ENCODE assay signal across 8 cellular contexts in the genomic region with DNA sequence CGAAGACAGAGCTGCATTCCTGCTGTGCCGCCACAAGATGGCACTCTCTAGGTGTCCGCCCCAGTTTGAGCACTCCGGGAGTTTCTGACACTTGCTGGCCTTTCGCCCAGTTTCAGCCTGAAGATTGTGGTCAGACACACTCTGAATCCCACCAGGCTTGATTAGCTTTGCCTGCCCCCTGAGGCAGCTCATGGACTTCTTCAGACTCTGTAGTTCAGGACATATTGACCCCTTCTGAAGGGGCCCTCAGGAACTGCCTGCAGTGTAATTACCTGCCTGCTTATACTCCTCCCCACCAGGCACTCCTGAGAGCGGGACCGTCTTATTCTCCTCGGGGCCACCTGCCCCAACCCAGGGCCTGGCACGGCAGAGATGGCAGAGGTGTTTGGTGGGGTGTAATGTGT. TPM values are rescaled to one million over a fixed set of nuclear protein-coding genes. Genes with fewer than 3 reads are reported as not detected.
DNase-seq lines count a peak whose midpoint lies in the region; ATAC-seq and TF ChIP-seq lines count a peak whose summit lies in the region.

No MANE protein-coding gene starts in this region.

- H3K4me1 Mint-ChIP-seq in activated T-cell treated with anti-CD3 and anti-CD28 coated beads, Interleukin-2, amount 50 U/mL, for 72 hours (ENCODE audit: low read depth): peaks cover 8% of the 10 kb centered on the region

- no peak overlapping the region for H3K4me2 ChIP-seq in neuronal stem cell (ENCODE audit: insufficient read depth, low read length, poor library complexity, severe bottlenecking)

- no peak for TF ChIP-seq POLR2A in tibial nerve (IDR thresholded peaks at IDR 0.05)

- H2BK12ac ChIP-seq in neuronal stem cell (ENCODE audit: low read length): no peak overlapping the region

- H3K4me3 ChIP-seq in fibroblast of the aortic adventitia (ENCODE audit: low read depth, low read length) (no peak overlapping the region), neuronal stem cell (ENCODE audit: low read length in 2 of 2) (no peak overlapping the region), tibial nerve (no peak overlapping the region)

- no peak overlapping the region for H2BK120ac ChIP-seq in neuronal stem cell (ENCODE audit: low read depth, low read length)

- H3K4me1 ChIP-seq in neuronal stem cell (ENCODE audit: control insufficient read depth in 2 of 2, insufficient read depth in 1 of 2, low read depth in 1 of 2, low read length in 2 of 2) (peaks cover 9 to 14% of the 10 kb centered on the region in 2 donors), tibial nerve (peaks cover 0 to 38% (median 7%) of the 10 kb centered on the region in 4 donors)

- H2AFZ ChIP-seq in neuronal stem cell (ENCODE audit: low read length): peak overlapping the region; percentile 74

- peaks cover 3% of the 10 kb centered on the region for H3K79me1 ChIP-seq in neuronal stem cell (ENCODE audit: low read depth, low read length)

- H3K4ac ChIP-seq in neuronal stem cell (ENCODE audit: low read length): no peak overlapping the region

- H3K9me3 ChIP-seq in neuronal stem cell (replicated peaks in 1 of 2; ENCODE audit: control insufficient read depth in 2 of 2, insufficient read depth in 1 of 2, low read depth in 1 of 2, low read length in 2 of 2) (no peaks in the 10 kb centered on the region), tibial nerve (no peaks in the 10 kb centered on the region)

- ATAC-seq in GM19397 (IDR thresholded peaks at IDR 0.05; ENCODE audit: unreplicated experiment): peak; percentile 69
- ATAC-seq in activated T-cell treated with anti-CD3 and anti-CD28 coated beads, Interleukin-2, amount 50 U/mL, for 72 hours (replicated peaks in 1 of 2): peak; percentile 79 to 83

- no peaks in the 10 kb centered on the region for H3K36me3 Mint-ChIP-seq in activated T-cell treated with anti-CD3 and anti-CD28 coated beads, Interleukin-2, amount 50 U/mL, for 72 hours (ENCODE audit: insufficient read depth in 2 of 2)

- WGBS in neuronal stem cell (ENCODE audit: extremely low coverage in 2 of 2, insufficient read length in 2 of 2, insufficient replicate concordance in 1 of 2), 2 donors: no CpG with 5 or more reads among the region's 9 CpGs
- WGBS in tibial nerve, 2 donors: 28 to 30% methylated on average over 8 to 9 of the region's 9 CpGs

- peak in 1 of 2 donors; percentile 19 for TF ChIP-seq EP300 in tibial nerve (IDR thresholded peaks at IDR 0.05)

- no peak overlapping the region for H2BK5ac ChIP-seq in neuronal stem cell (ENCODE audit: low read length)

- H4K91ac ChIP-seq in neuronal stem cell (ENCODE audit: low read depth, low read length, poor library complexity): no peak overlapping the region

- H3K27ac Mint-ChIP-seq in activated T-cell treated with anti-CD3 and anti-CD28 coated beads, Interleukin-2, amount 50 U/mL, for 72 hours: no peak overlapping the region

- peaks cover 31% of the 10 kb centered on the region for H3K27me3 Mint-ChIP-seq in activated T-cell treated with anti-CD3 and anti-CD28 coated beads, Interleukin-2, amount 50 U/mL, for 72 hours (ENCODE audit: low read depth)

- H3K4me3 Mint-ChIP-seq in activated T-cell treated with anti-CD3 and anti-CD28 coated beads, Interleukin-2, amount 50 U/mL, for 72 hours: peak overlapping the region; percentile 48 to 53

- peak; percentile 59 for DNase-seq in CD1c-positive myeloid dendritic cell (ENCODE audit: extremely low spot score)
- peak; percentile 69 for DNase-seq in HT1080 (ENCODE audit: low read depth)
- DNase-seq in OCI-M1 (lab: John Stamatoyannopoulos, UW): peak; percentile 79
- DNase-seq in activated T-cell treated with anti-CD3 and anti-CD28 coated beads, Interleukin-2, amount 50 U/mL, for 72 hours: peak; percentile 46 to 53
- DNase-seq in fibroblast of the aortic adventitia (ENCODE audit: low read depth): peak; percentile 89
- DNase-seq in neuronal stem cell (ENCODE audit: low spot score): peak; percentile 73
- peak; percentile 71 to 85 for DNase-seq in tibial nerve (ENCODE audit: low spot score in 2 of 2)

- TF ChIP-seq CTCF in fibroblast of the aortic adventitia (IDR thresholded peaks at IDR 0.05; ENCODE audit: insufficient read depth, low read length) (peak; percentile 91), tibial nerve (IDR thresholded peaks at IDR 0.05) (peak; percentile 91 to 94 (median 92))

- H3K18ac ChIP-seq in neuronal stem cell (ENCODE audit: low read length): no peak overlapping the region

- no peaks in the 10 kb centered on the region for H3K9me3 Mint-ChIP-seq in activated T-cell treated with anti-CD3 and anti-CD28 coated beads, Interleukin-2, amount 50 U/mL, for 72 hours

- no peak overlapping the region for H4K8ac ChIP-seq in neuronal stem cell (ENCODE audit: low read depth, low read length)

- no peak overlapping the region for H2AK5ac ChIP-seq in neuronal stem cell (ENCODE audit: low read depth, low read length)

- H3K9ac ChIP-seq in neuronal stem cell (ENCODE audit: low read depth, low read length, poor library complexity): no peak overlapping the region

- no peak overlapping the region for H3K14ac ChIP-seq in neuronal stem cell (ENCODE audit: low read length)

- H2BK15ac ChIP-seq in neuronal stem cell (ENCODE audit: low read length): no peak overlapping the region

- H3K27ac ChIP-seq in neuronal stem cell (replicated peaks; ENCODE audit: low read length) (no peak overlapping the region), tibial nerve (peak overlapping the region in 1 of 4 donors; percentile 80)

- H3K36me3 ChIP-seq in neuronal stem cell (replicated peaks in 1 of 2; ENCODE audit: control insufficient read depth in 2 of 2, insufficient read depth in 2 of 2, low read length in 2 of 2): no peaks in the 10 kb centered on the region
- no peaks in the 10 kb centered on the region for H3K36me3 ChIP-seq in tibial nerve

- H3K27me3 ChIP-seq in neuronal stem cell (ENCODE audit: control insufficient read depth in 3 of 3, insufficient read depth in 3 of 3, low read depth in 1 of 3, low read length in 3 of 3): peaks cover 0 to 58% (median 0%) of the 10 kb centered on the region in 3 experiments
- H3K27me3 ChIP-seq in tibial nerve: no peaks in the 10 kb centered on the region

- no peak overlapping the region for H3K23ac ChIP-seq in neuronal stem cell (ENCODE audit: low read depth, low read length, poor library complexity)

RNA-seq across cellular contexts. Expression of gene EIF3F, which starts 46.2 kb away (rescaled TPM):
- total RNA-seq in HT1080 (2014; rRNA removed; shearing (Covaris generic)): 399 and 560 TPM in 2 replicates
- polyA plus RNA-seq in HT1080 (2015; cell fraction: cytosol; rRNA removed): 517 and 750 TPM in 2 replicates
- polyA plus RNA-seq in HT1080 (2015; cell fraction: nucleus; rRNA removed): 297 and 397 TPM in 2 replicates
- 100 to 1,000 TPM; 287 to 325 TPM for total RNA-seq in activated T-cell treated with anti-CD3 and anti-CD28 coated beads, Interleukin-2, amount 50 U/mL, for 72 hours
- total RNA-seq in fibroblast of the aortic adventitia (ENCODE audit: low replicate concordance): 196 and 334 TPM in 2 replicates
- polyA plus RNA-seq in neuronal stem cell (2013, experiment 1 of 2): 844 TPM
- polyA plus RNA-seq in neuronal stem cell (2013, experiment 2 of 2): 868 TPM
- 100 to 1,000 TPM; 144 to 195 (median 162) TPM for total RNA-seq in tibial nerve

RNA-seq across cellular contexts. Expression of gene TUB, which starts 47.7 kb away (rescaled TPM):
- total RNA-seq in HT1080 (2014; rRNA removed; shearing (Covaris generic)): 4.4 and 4.7 TPM in 2 replicates
- polyA plus RNA-seq in HT1080 (2015; cell fraction: cytosol; rRNA removed): 2.0 and 2.6 TPM in 2 replicates
- polyA plus RNA-seq in HT1080 (2015; cell fraction: nucleus; rRNA removed): 5.8 and 7.2 TPM in 2 replicates
- under 1 TPM; 0.10 to 0.32 TPM for total RNA-seq in activated T-cell treated with anti-CD3 and anti-CD28 coated beads, Interleukin-2, amount 50 U/mL, for 72 hours
- 18.2 and 19.2 TPM in 2 replicates for total RNA-seq in fibroblast of the aortic adventitia (ENCODE audit: low replicate concordance)
- polyA plus RNA-seq in neuronal stem cell (2013, experiment 1 of 2): 20.7 TPM
- 20.5 TPM for polyA plus RNA-seq in neuronal stem cell (2013, experiment 2 of 2)
- total RNA-seq in tibial nerve: 10 to 100 TPM in 3 of 4 donors, 1 to 10 TPM in 1; 9.3 to 14.5 (median 12.5) TPM
